In genomic region chr2:49153231-49153630, GRCh38 we compare ENCODE assay signal across 24 cellular contexts. TPM values are rescaled to one million over a fixed set of nuclear protein-coding genes. Genes with fewer than 3 reads are reported as not detected.
DNase-seq lines count a peak whose midpoint lies in the region; ATAC-seq, FAIRE-seq and TF ChIP-seq lines count a peak whose summit lies in the region.
"Had no signal": no experiment of that assay in that cellular context is flagged by ENCODE, and none has a peak within 500 bp of the region (broad histone marks: within the 10 kb centered on the region; RNA-seq: fewer than 3 reads in every experiment).

No MANE protein-coding gene starts in this region.

- H3K4me3 Mint-ChIP-seq in Caco-2 (ENCODE audit: unreplicated experiment) = peak overlapping the region; percentile 0
- H3K4me3 Mint-ChIP-seq: HFFc6 had no signal

- H3K4me3 ChIP-seq in Caco-2 (ENCODE audit: low read depth, low read length) (no peak overlapping the region), bronchial epithelial cell (ENCODE audit: low read depth, low read length) (no peak overlapping the region), mesodermal cell (ENCODE audit: extremely low read depth, insufficient read depth, low read length, poor library complexity, severe bottlenecking) (no peak overlapping the region), tibial artery (no peak overlapping the region)
- H3K4me3 ChIP-seq: GM23248, HAP-1, MG63, PC-9 had no signal

- H3K9me3 ChIP-seq in Caco-2 (no peaks in the 10 kb centered on the region), mesodermal cell (ENCODE audit: control insufficient read depth, low read length) (no peaks in the 10 kb centered on the region), tibial artery (no peaks in the 10 kb centered on the region)
- H3K9me3 ChIP-seq: HAP-1 had no signal

- no peaks in the 10 kb centered on the region for H3K4me1 ChIP-seq in Caco-2
- H3K4me1 ChIP-seq in mesodermal cell (ENCODE audit: control insufficient read depth, insufficient read depth, low read length, poor library complexity, severe bottlenecking) = peaks cover 30% of the 10 kb centered on the region
- no peaks in the 10 kb centered on the region for H3K4me1 ChIP-seq in tibial artery

- intact Hi-C loops in Caco-2 (cut with micrococcal nuclease; ENCODE audit: unreplicated experiment) = no loop called here
- intact Hi-C loops in sciatic nerve (cut with DNase I) = no loop called here
- intact Hi-C loops in tibial artery (cut with DNase I; ENCODE audit: low total_unique reads) = no loop called here

- H3K27me3 ChIP-seq in Caco-2 (replicated peaks; ENCODE audit: control insufficient read depth, insufficient read depth, low read length) = no peaks in the 10 kb centered on the region
- no peaks in the 10 kb centered on the region for H3K27me3 ChIP-seq in bronchial epithelial cell (ENCODE audit: control insufficient read depth, insufficient read depth, low read length)
- no peaks in the 10 kb centered on the region for H3K27me3 ChIP-seq in tibial artery
- H3K27me3 ChIP-seq: MG63 had no signal

- no TSS peak for BruUV-seq in Caco-2 (replicated peaks; lab: Mats Ljungman, UMichigan)

- H3K36me3 Mint-ChIP-seq in Caco-2 (ENCODE audit: insufficient read depth, unreplicated experiment) = no peaks in the 10 kb centered on the region

- H3K27ac ChIP-seq in mesodermal cell (ENCODE audit: low read depth, low read length, severe bottlenecking) (peak overlapping the region; percentile 47), tibial artery (no peak overlapping the region)
- H3K27ac ChIP-seq: GM23248, PC-9 had no signal

- H3K4me1 Mint-ChIP-seq in Caco-2 (ENCODE audit: low read depth, unreplicated experiment) = peaks cover 8% of the 10 kb centered on the region

- H3K9me3 Mint-ChIP-seq in Caco-2 (ENCODE audit: unreplicated experiment) = peaks cover 10% of the 10 kb centered on the region

- CTCF ChIA-PET in Caco-2 (lab: Charles Lee) = no interaction called here

- DNase-seq in Caco-2 (no peak), bronchial epithelial cell (ENCODE audit: low read depth) (no peak), sciatic nerve (ENCODE audit: low spot score) (no peak), NCI-H146 (lab: John Stamatoyannopoulos, UW) (no peak), cerebellar nuclear complex (lab: John Stamatoyannopoulos, UW) (no peak), tibial artery (no peak)
- DNase-seq: DMS153, DND-41, GM23248, HFFc6, IMR-90, KG1, MG63, NCI-H1105 treated with DMSO at 0.1 percent for 48 hours, NCI-H2029, NCI-H526 treated with DMSO at 0.1 percent for 48 hours, PC-9, Right ventricle myocardium superior had no signal

- WGBS in mesodermal cell (ENCODE audit: insufficient coverage in 2 of 2), 2 experiments = no CpG with 5 or more reads among the region's 2 CpGs

- TF ChIP-seq CTCF in Caco-2 (IDR thresholded peaks at IDR 0.05; ENCODE audit: insufficient read depth in 1 of 2, low read depth in 1 of 2, low read length in 1 of 2, severe bottlenecking in 1 of 2, unreplicated experiment in 1 of 2) (no peak), bronchial epithelial cell (IDR thresholded peaks at IDR 0.05; ENCODE audit: insufficient read depth, low read length, severe bottlenecking) (no peak), tibial artery (IDR thresholded peaks at IDR 0.05) (no peak)

- H3K27ac Mint-ChIP-seq in Caco-2 (ENCODE audit: unreplicated experiment) = no peak overlapping the region
- H3K27ac Mint-ChIP-seq: HFFc6 had no signal

- POLR2A ChIA-PET in Caco-2 (lab: Charles Lee) = no interaction called here

- H3K36me3 ChIP-seq in Caco-2 (ENCODE audit: control insufficient read depth, insufficient read depth, low read length) (no peaks in the 10 kb centered on the region), bronchial epithelial cell (ENCODE audit: control insufficient read depth, insufficient read depth, low read length) (no peaks in the 10 kb centered on the region), mesodermal cell (ENCODE audit: control insufficient read depth, insufficient read depth, low read length) (no peaks in the 10 kb centered on the region), tibial artery (no peaks in the 10 kb centered on the region)
- H3K36me3 ChIP-seq: HAP-1, MG63 had no signal

- no peaks in the 10 kb centered on the region for H3K27me3 Mint-ChIP-seq in Caco-2 (ENCODE audit: insufficient read depth, unreplicated experiment)

- peak; percentile 47 for FAIRE-seq in bronchial epithelial cell (lab: Jason Lieb, UNC)

- ATAC-seq in sciatic nerve = peak; percentile 76

RNA-seq across cellular contexts. Expression of gene FSHR, which starts 1.1 kb away (rescaled TPM):
- total RNA-seq in Caco-2 (2022) = 0.41 and 1.0 TPM in 2 replicates
- total RNA-seq in bronchial epithelial cell = not detected in 2 replicates
- polyA plus RNA-seq in mesodermal cell (2013, experiment 1 of 2) = 3.2 TPM
- polyA plus RNA-seq in mesodermal cell (2013, experiment 2 of 2) = 6.3 TPM
- total RNA-seq in sciatic nerve = not detected
- total RNA-seq: A172, GM23248, HFFc6, IMR-90, NCI-H460, PC-9, RPMI7951 had no signal
- polyA plus RNA-seq: BJ, GM23248, IMR-90 had no signal
